ENCODE assay signal across 2 cellular contexts in the genomic region with DNA sequence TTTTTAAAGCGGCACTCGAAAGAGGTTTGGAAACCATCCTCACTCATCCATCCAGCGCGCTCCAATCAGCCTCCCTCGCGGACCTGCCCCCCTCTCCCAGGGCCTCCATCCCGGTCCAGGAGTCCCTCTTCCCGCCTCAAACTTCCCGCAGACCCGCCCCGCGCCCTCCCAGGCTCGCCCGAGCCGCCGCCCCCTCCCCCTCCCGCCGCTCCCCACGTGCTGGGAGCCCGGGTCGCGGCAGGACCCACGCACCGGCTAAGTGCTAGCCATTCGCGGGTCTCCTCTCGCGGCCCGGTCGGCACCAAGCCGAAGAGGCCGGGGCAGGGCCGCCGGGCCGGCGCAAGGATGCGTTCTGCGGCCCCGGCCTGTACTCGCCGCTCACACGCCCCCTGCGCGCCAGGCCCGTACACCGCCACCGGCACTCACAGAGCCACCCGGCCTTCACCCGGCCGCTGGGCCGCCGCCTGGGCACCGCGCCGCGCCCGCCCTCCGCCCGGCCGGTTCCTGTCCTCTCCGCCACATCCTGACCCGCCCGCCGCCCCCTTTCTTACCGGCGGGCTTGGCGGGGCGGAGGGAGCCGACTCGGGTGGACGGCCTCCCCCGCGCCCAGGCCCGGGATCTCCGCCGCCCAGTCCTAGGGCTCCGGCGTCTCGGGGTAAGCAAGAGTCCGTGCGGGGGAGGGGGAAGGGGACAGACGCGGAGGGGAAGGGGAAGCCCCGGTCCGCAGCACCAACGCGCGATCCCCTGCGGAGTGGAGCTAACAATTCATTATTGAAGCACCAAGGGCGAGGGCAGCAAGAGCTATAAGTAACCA.
TF ChIP-seq lines count a peak whose summit lies in the region.

No MANE protein-coding gene starts in this region.

TF ChIP-seq in GM12891, 5 proteins besides CTCF, POLR2A, EP300 and RAD21 (continued from another document):
- no peak for TF ChIP-seq SPI1 (IDR thresholded peaks at IDR 0.05; ENCODE audit: low read depth, low read length)
- TF ChIP-seq POLR2AphosphoS5 (IDR thresholded peaks at IDR 0.05; ENCODE audit: low read depth, low read length), result no peak
TF ChIP-seq in GM12891: peak in this region for 0.

TF ChIP-seq in HepG2, 621 proteins besides CTCF, POLR2A, EP300 and RAD21 (continues in another document):
- TF ChIP-seq, protein P1, sequence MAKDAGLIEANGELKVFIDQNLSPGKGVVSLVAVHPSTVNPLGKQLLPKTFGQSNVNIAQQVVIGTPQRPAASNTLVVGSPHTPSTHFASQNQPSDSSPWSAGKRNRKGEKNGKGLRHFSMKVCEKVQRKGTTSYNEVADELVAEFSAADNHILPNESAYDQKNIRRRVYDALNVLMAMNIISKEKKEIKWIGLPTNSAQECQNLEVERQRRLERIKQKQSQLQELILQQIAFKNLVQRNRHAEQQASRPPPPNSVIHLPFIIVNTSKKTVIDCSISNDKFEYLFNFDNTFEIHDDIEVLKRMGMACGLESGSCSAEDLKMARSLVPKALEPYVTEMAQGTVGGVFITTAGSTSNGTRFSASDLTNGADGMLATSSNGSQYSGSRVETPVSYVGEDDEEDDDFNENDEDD (CRISPR knock-in tag; IDR thresholded peaks at IDR 0.05; ENCODE audit: borderline replicate concordance), result peak; percentile 77; the same call in 1 of the 2 replicates
- TF ChIP-seq, protein P2, sequence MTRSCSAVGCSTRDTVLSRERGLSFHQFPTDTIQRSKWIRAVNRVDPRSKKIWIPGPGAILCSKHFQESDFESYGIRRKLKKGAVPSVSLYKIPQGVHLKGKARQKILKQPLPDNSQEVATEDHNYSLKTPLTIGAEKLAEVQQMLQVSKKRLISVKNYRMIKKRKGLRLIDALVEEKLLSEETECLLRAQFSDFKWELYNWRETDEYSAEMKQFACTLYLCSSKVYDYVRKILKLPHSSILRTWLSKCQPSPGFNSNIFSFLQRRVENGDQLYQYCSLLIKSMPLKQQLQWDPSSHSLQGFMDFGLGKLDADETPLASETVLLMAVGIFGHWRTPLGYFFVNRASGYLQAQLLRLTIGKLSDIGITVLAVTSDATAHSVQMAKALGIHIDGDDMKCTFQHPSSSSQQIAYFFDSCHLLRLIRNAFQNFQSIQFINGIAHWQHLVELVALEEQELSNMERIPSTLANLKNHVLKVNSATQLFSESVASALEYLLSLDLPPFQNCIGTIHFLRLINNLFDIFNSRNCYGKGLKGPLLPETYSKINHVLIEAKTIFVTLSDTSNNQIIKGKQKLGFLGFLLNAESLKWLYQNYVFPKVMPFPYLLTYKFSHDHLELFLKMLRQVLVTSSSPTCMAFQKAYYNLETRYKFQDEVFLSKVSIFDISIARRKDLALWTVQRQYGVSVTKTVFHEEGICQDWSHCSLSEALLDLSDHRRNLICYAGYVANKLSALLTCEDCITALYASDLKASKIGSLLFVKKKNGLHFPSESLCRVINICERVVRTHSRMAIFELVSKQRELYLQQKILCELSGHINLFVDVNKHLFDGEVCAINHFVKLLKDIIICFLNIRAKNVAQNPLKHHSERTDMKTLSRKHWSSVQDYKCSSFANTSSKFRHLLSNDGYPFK (CRISPR knock-in tag; IDR thresholded peaks at IDR 0.05; ENCODE audit: borderline replicate concordance), result no peak
- TF ChIP-seq PHF8 (CRISPR knock-in tag; IDR thresholded peaks at IDR 0.05), result peak; percentile 23; the same call in 1 of the 2 replicates
- TF ChIP-seq ZFAT (CRISPR knock-in tag; conservative IDR thresholded peaks at IDR 0.05), result 0 out of 2 replicates have a peak, but pooled peaks have one; percentile 3
- no peak for TF ChIP-seq ESRRA (CRISPR knock-in tag; IDR thresholded peaks at IDR 0.05; ENCODE audit: low read depth)
- 0 out of 2 replicates have a peak, but pooled peaks have one; percentile 45 for TF ChIP-seq ZSCAN31 (CRISPR knock-in tag; IDR thresholded peaks at IDR 0.05; ENCODE audit: low read depth)
- 0 out of 2 replicates have a peak, but pooled peaks have one; percentile 11 for TF ChIP-seq ZNF12 (CRISPR knock-in tag; IDR thresholded peaks at IDR 0.05)
- 0 out of 2 replicates have a peak, but pooled peaks have one; percentile 14 for TF ChIP-seq CHD2 (IDR thresholded peaks at IDR 0.05; ENCODE audit: low read depth, low read length)
- TF ChIP-seq SIN3A (IDR thresholded peaks at IDR 0.05; ENCODE audit: borderline replicate concordance, low read depth, low read length), result 0 out of 2 replicates have a peak, but pooled peaks have one; percentile 23
- peak; percentile 33; the same call in 1 of the 2 replicates for TF ChIP-seq ZNF790 (CRISPR knock-in tag; IDR thresholded peaks at IDR 0.05; ENCODE audit: borderline replicate concordance)
- no peak for TF ChIP-seq ZNF143 (CRISPR knock-in tag; IDR thresholded peaks at IDR 0.05)
- no peak; the same call in 1 of the 2 replicates for TF ChIP-seq GFI1 (CRISPR knock-in tag; IDR thresholded peaks at IDR 0.05; ENCODE audit: borderline replicate concordance)
- peak; percentile 40 for TF ChIP-seq CBX1 (IDR thresholded peaks at IDR 0.05; ENCODE audit: low read depth)
- TF ChIP-seq RCOR2 (CRISPR knock-in tag; IDR thresholded peaks at IDR 0.05), result no peak
- TF ChIP-seq, protein P3, sequence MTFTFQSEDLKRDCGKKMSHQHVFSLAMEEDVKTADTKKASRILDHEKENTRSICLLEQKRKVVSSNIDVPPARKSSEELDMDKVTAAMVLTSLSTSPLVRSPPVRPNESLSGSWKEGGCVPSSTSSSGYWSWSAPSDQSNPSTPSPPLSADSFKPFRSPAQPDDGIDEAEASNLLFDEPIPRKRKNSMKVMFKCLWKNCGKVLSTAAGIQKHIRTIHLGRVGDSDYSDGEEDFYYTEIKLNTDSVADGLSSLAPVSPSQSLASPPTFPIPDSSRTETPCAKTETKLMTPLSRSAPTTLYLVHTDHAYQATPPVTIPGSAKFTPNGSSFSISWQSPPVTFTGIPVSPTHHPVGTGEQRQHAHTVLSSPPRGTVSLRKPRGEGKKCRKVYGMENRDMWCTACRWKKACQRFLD (CRISPR knock-in tag; IDR thresholded peaks at IDR 0.05; ENCODE audit: borderline replicate concordance), result 0 out of 2 replicates have a peak, but pooled peaks have one; percentile 19
- TF ChIP-seq, protein P4, sequence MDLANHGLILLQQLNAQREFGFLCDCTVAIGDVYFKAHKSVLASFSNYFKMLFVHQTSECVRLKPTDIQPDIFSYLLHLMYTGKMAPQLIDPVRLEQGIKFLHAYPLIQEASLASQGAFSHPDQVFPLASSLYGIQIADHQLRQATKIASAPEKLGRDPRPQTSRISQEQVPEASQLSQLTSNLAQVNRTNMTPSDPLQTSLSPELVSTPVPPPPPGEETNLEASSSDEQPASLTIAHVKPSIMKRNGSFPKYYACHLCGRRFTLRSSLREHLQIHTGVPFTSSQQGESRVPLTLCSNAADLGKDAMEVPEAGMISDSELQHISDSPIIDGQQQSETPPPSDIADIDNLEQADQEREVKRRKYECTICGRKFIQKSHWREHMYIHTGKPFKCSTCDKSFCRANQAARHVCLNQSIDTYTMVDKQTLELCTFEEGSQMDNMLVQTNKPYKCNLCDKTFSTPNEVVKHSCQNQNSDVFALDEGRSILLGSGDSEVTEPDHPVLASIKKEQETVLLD (CRISPR knock-in tag; IDR thresholded peaks at IDR 0.05; ENCODE audit: low read depth), result peak; percentile 13; the same call in 1 of the 2 replicates
- 0 out of 2 replicates have a peak, but pooled peaks have one; percentile 2 for TF ChIP-seq FOXO1 (CRISPR knock-in tag; IDR thresholded peaks at IDR 0.05)
- peak; percentile 47; the same call in 1 of the 2 replicates for TF ChIP-seq HES4 (CRISPR knock-in tag; IDR thresholded peaks at IDR 0.05; ENCODE audit: borderline replicate concordance)
- no peak for TF ChIP-seq SOX5 (CRISPR knock-in tag; IDR thresholded peaks at IDR 0.05; ENCODE audit: borderline replicate concordance)
- TF ChIP-seq, protein P5, sequence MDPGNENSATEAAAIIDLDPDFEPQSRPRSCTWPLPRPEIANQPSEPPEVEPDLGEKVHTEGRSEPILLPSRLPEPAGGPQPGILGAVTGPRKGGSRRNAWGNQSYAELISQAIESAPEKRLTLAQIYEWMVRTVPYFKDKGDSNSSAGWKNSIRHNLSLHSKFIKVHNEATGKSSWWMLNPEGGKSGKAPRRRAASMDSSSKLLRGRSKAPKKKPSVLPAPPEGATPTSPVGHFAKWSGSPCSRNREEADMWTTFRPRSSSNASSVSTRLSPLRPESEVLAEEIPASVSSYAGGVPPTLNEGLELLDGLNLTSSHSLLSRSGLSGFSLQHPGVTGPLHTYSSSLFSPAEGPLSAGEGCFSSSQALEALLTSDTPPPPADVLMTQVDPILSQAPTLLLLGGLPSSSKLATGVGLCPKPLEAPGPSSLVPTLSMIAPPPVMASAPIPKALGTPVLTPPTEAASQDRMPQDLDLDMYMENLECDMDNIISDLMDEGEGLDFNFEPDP (CRISPR knock-in tag; conservative IDR thresholded peaks at IDR 0.05), result no peak
- TF ChIP-seq, protein P6, sequence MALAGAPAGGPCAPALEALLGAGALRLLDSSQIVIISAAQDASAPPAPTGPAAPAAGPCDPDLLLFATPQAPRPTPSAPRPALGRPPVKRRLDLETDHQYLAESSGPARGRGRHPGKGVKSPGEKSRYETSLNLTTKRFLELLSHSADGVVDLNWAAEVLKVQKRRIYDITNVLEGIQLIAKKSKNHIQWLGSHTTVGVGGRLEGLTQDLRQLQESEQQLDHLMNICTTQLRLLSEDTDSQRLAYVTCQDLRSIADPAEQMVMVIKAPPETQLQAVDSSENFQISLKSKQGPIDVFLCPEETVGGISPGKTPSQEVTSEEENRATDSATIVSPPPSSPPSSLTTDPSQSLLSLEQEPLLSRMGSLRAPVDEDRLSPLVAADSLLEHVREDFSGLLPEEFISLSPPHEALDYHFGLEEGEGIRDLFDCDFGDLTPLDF (CRISPR knock-in tag; IDR thresholded peaks at IDR 0.05), result 0 out of 2 replicates have a peak, but pooled peaks have one; percentile 46
- peak; percentile 4; the same call in 1 of the 2 replicates for TF ChIP-seq RBFOX2 (IDR thresholded peaks at IDR 0.05; ENCODE audit: low read depth, low read length)
- TF ChIP-seq ZNF672 (CRISPR knock-in tag; IDR thresholded peaks at IDR 0.05), result no peak
- TF ChIP-seq ZFX (CRISPR knock-in tag; IDR thresholded peaks at IDR 0.05; ENCODE audit: low read depth), result peak; percentile 61; the same call in 1 of the 2 replicates
- no peak for TF ChIP-seq ZNF780A (CRISPR knock-in tag; IDR thresholded peaks at IDR 0.05)
- TF ChIP-seq, protein P7, sequence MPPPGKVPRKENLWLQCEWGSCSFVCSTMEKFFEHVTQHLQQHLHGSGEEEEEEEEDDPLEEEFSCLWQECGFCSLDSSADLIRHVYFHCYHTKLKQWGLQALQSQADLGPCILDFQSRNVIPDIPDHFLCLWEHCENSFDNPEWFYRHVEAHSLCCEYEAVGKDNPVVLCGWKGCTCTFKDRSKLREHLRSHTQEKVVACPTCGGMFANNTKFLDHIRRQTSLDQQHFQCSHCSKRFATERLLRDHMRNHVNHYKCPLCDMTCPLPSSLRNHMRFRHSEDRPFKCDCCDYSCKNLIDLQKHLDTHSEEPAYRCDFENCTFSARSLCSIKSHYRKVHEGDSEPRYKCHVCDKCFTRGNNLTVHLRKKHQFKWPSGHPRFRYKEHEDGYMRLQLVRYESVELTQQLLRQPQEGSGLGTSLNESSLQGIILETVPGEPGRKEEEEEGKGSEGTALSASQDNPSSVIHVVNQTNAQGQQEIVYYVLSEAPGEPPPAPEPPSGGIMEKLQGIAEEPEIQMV (CRISPR knock-in tag; IDR thresholded peaks at IDR 0.05; ENCODE audit: low read depth), result no peak
- TF ChIP-seq, protein P8, sequence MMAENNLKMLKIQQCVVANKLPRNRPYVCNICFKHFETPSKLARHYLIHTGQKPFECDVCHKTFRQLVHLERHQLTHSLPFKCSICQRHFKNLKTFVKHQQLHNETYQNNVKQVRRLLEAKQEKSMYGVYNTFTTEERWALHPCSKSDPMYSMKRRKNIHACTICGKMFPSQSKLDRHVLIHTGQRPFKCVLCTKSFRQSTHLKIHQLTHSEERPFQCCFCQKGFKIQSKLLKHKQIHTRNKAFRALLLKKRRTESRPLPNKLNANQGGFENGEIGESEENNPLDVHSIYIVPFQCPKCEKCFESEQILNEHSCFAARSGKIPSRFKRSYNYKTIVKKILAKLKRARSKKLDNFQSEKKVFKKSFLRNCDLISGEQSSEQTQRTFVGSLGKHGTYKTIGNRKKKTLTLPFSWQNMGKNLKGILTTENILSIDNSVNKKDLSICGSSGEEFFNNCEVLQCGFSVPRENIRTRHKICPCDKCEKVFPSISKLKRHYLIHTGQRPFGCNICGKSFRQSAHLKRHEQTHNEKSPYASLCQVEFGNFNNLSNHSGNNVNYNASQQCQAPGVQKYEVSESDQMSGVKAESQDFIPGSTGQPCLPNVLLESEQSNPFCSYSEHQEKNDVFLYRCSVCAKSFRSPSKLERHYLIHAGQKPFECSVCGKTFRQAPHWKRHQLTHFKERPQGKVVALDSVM (CRISPR knock-in tag; IDR thresholded peaks at IDR 0.05), result peak; percentile 70
- TF ChIP-seq, protein P9, sequence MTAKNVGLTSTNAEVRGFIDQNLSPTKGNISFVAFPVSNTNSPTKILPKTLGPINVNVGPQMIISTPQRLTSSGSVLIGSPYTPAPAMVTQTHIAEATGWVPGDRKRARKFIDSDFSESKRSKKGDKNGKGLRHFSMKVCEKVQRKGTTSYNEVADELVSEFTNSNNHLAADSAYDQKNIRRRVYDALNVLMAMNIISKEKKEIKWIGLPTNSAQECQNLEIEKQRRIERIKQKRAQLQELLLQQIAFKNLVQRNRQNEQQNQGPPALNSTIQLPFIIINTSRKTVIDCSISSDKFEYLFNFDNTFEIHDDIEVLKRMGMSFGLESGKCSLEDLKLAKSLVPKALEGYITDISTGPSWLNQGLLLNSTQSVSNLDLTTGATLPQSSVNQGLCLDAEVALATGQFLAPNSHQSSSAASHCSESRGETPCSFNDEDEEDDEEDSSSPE (CRISPR knock-in tag; IDR thresholded peaks at IDR 0.05), result peak; percentile 41; the same call in 1 of the 2 replicates
- TF ChIP-seq, protein P10, sequence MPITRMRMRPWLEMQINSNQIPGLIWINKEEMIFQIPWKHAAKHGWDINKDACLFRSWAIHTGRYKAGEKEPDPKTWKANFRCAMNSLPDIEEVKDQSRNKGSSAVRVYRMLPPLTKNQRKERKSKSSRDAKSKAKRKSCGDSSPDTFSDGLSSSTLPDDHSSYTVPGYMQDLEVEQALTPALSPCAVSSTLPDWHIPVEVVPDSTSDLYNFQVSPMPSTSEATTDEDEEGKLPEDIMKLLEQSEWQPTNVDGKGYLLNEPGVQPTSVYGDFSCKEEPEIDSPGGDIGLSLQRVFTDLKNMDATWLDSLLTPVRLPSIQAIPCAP (CRISPR knock-in tag; IDR thresholded peaks at IDR 0.05; ENCODE audit: low read depth), result no peak
- no peak for TF ChIP-seq ZFP36 (IDR thresholded peaks at IDR 0.05; ENCODE audit: borderline replicate concordance, low read depth, low read length, partially characterized antibody)
- TF ChIP-seq, protein P11, sequence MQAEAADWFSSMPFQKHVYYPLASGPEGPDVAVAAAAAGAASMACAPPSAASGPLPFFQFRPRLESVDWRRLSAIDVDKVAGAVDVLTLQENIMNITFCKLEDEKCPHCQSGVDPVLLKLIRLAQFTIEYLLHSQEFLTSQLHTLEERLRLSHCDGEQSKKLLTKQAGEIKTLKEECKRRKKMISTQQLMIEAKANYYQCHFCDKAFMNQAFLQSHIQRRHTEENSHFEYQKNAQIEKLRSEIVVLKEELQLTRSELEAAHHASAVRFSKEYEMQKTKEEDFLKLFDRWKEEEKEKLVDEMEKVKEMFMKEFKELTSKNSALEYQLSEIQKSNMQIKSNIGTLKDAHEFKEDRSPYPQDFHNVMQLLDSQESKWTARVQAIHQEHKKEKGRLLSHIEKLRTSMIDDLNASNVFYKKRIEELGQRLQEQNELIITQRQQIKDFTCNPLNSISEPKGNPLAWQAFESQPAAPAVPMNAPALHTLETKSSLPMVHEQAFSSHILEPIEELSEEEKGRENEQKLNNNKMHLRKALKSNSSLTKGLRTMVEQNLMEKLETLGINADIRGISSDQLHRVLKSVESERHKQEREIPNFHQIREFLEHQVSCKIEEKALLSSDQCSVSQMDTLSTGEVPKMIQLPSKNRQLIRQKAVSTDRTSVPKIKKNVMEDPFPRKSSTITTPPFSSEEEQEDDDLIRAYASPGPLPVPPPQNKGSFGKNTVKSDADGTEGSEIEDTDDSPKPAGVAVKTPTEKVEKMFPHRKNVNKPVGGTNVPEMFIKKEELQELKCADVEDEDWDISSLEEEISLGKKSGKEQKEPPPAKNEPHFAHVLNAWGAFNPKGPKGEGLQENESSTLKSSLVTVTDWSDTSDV (CRISPR knock-in tag; IDR thresholded peaks at IDR 0.05), result peak; percentile 53; the same call in 1 of the 2 replicates
- no peak for TF ChIP-seq YEATS2 (CRISPR knock-in tag; IDR thresholded peaks at IDR 0.05; ENCODE audit: borderline replicate concordance)
